In genomic region chr1:47627471-47628370, GRCh38 we compare ENCODE assay signal across 15 cellular contexts.
DNase-seq lines count a peak whose midpoint lies in the region; ATAC-seq and TF ChIP-seq lines count a peak whose summit lies in the region.
"Had no signal": no experiment of that assay in that cellular context is flagged by ENCODE, and none has a peak within 500 bp of the region (broad histone marks: within the 10 kb centered on the region; RNA-seq: fewer than 3 reads in every experiment).

No MANE protein-coding gene starts in this region.

- no peak for TF ChIP-seq CTCF in RWPE1 (conservative IDR thresholded peaks at IDR 0.05; ENCODE audit: low read depth)

- H3K27ac ChIP-seq in SJCRH30 (peak overlapping the region; percentile 29; the same call in 1 of the 2 replicates), RWPE1 (no peak overlapping the region)
- H3K27ac ChIP-seq: C4-2B, SJSA1 had no signal

- no peaks in the 10 kb centered on the region for H3K27me3 ChIP-seq in SJCRH30
- H3K27me3 ChIP-seq: SJSA1 had no signal

- H3K36me3 ChIP-seq in SJCRH30, result no peaks in the 10 kb centered on the region
- H3K36me3 ChIP-seq: SJSA1 had no signal

- H3K9me3 ChIP-seq in SJCRH30 (replicated peaks), result no peaks in the 10 kb centered on the region
- H3K9me3 ChIP-seq: SJSA1 had no signal

- ATAC-seq in sciatic nerve (peak; percentile 49), HG03135 (IDR thresholded peaks at IDR 0.05; ENCODE audit: unreplicated experiment) (no peak), left lobe of liver (no peak)

- H3K4me3 ChIP-seq in SJCRH30, result no peak overlapping the region
- H3K4me3 ChIP-seq: GM23338, SJSA1 had no signal

- CTCF ChIA-PET in RWPE1 (lab: Yijun Ruan, JAX), result no interaction called here

- intact Hi-C loops in sciatic nerve (cut with DNase I), result no loop called here

- peaks cover 24% of the 10 kb centered on the region for H3K4me1 ChIP-seq in SJCRH30
- H3K4me1 ChIP-seq: SJSA1 had no signal

- DNase-seq in ELF-1 (ENCODE audit: low read depth, low spot score) (peak; percentile 18), SJCRH30 (peak; percentile 91 to 92), foreskin melanocyte (peak; percentile 53), sciatic nerve (ENCODE audit: low spot score) (peak; percentile 59), activated T-cell treated with anti-CD3 and anti-CD28 coated beads for 4 hours (no peak), RWPE1 (ENCODE audit: low spot score) (no peak), left lobe of liver (ENCODE audit: low spot score) (no peak)
- DNase-seq: NCI-H1092, NCI-H2107, NCI-H226, NCI-H526 had no signal

- POLR2A ChIA-PET in RWPE1 (lab: Yijun Ruan, JAX; ENCODE audit: low non-redundant PET), result interaction anchor here (0.6 kb wide), 1 partner anchor 78 kb away, joined by 5 read pairs; no protein-coding TSS in a partner anchor

Comparison
In these comparisons a context has a peak if more than half of its experiments do, and no peak if none do; other contexts are left out.
1. DNase-seq: peak in ELF-1 (single experiment), SJCRH30 (2 of 2), foreskin melanocyte (single experiment) and sciatic nerve (single experiment); none in activated T-cell treated with anti-CD3 and anti-CD28 coated beads for 4 hours (single experiment), RWPE1 (single experiment) and left lobe of liver (single experiment).